9 cellular contexts compared by ENCODE assay signal in the genomic region with DNA sequence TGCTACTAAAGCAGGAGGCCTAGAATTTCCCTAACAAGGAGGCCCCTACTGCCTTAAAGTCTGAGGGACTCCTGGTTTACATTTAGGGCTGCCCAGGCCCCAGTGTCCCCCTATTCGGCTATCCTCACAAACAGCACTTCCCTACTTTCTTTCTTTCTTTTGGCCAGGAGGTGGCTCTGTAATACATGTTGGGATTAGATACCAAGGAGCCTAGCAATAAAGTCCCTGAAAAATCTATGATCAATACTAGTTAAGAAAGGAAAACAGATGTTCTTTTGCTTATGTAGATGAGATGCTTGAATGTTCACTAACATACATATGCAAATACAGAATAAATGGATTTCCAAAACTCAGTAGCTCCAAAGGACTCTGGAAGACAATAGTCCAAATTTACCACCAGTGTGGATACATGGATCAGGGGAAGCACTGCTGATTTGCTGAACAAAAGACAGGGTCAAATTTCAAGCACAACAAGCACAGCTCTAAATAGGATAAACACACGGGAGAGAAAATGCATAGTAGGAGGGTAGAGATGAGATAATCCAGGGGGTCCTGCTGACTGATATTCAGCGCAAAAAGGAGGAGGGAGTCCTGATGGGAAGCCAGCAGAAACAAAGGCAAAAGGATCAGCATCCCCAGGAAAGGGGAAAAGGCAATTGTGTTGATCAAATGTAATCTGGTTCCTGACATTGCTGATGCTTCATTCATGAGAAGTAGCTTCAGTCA.
DNase-seq lines count a peak whose midpoint lies in the region; ATAC-seq and TF ChIP-seq lines count a peak whose summit lies in the region.
"Had no signal": no experiment of that assay in that cellular context is flagged by ENCODE, and none has a peak within 500 bp of the region (broad histone marks: within the 10 kb centered on the region; RNA-seq: fewer than 3 reads in every experiment).

No MANE protein-coding gene starts in this region.

- ATAC-seq in sciatic nerve (no peak), GM21367 (IDR thresholded peaks at IDR 0.05; ENCODE audit: unreplicated experiment) (no peak), HG02642 (IDR thresholded peaks at IDR 0.05; ENCODE audit: poor library complexity, unreplicated experiment) (no peak)

- intact Hi-C loops in sciatic nerve (cut with DNase I): no loop called here

- peak; percentile 97 for DNase-seq in NCI-H82 treated with DMSO at 0.1 percent for 48 hours (lab: John Stamatoyannopoulos, UW; ENCODE audit: unreplicated experiment)
- peak; percentile 28 for DNase-seq in fibroblast of gingiva (ENCODE audit: low read depth)
- DNase-seq in renal cortical epithelial cell (ENCODE audit: low read depth): peak; percentile 15
- no peak for DNase-seq in sciatic nerve (ENCODE audit: low spot score)
- DNase-seq in effector CD4-positive, alpha-beta T cell: no peak
- DNase-seq: activated effector memory CD4-positive, alpha-beta T cell treated with anti-CD3 and anti-CD28 coated beads, Interleukin-2, amount 50 U/mL, for 16 hours had no signal

- no peaks in the 10 kb centered on the region for H3K9me3 ChIP-seq in HEK293 (ENCODE audit: control insufficient read depth, insufficient read depth, low read depth, low read length)

- H3K27ac ChIP-seq in HEK293 (ENCODE audit: extremely low read depth, low read depth, low read length): no peak overlapping the region

- H3K36me3 ChIP-seq in HEK293 (ENCODE audit: control insufficient read depth in 2 of 2, insufficient read depth in 1 of 2, low read length in 2 of 2): no peaks in the 10 kb centered on the region

- POLR2A ChIA-PET in HEK293 (lab: Yijun Ruan, JAX): no interaction called here

- no peaks in the 10 kb centered on the region for H3K4me1 ChIP-seq in HEK293 (ENCODE audit: control insufficient read depth, insufficient read depth, low read length)

- no peak overlapping the region for H3K4me3 ChIP-seq in HEK293 (ENCODE audit: low read depth, low read length)

- CTCF ChIA-PET in HEK293 (lab: Yijun Ruan, JAX): interaction anchor here (0.7 to 0.9 kb wide), 3 partner anchors 93 to 1515 kb away, joined by 3 read pairs; no protein-coding TSS in a partner anchor

- no peak for TF ChIP-seq CTCF in HEK293 (tag by site-specific recombination; IDR thresholded peaks at IDR 0.05)

TF ChIP-seq in HEK293, 187 proteins besides CTCF, POLR2A, EP300 and RAD21:
- no peak for TF ChIP-seq ZNF19 (tag by site-specific recombination; IDR thresholded peaks at IDR 0.05; ENCODE audit: low read depth)
- TF ChIP-seq HOXC10 (CRISPR knock-in tag; IDR thresholded peaks at IDR 0.05): no peak
- TF ChIP-seq ZNF2 (tag by site-specific recombination; IDR thresholded peaks at IDR 0.05): peak; percentile 23; the same call in 1 of the 2 replicates
- TF ChIP-seq ZBTB11 (tag by site-specific recombination; conservative IDR thresholded peaks at IDR 0.05; ENCODE audit: low read depth): no peak
- no peak for TF ChIP-seq ZNF549 (tag by site-specific recombination; IDR thresholded peaks at IDR 0.05)
- no peak for TF ChIP-seq ZNF311 (tag by site-specific recombination; IDR thresholded peaks at IDR 0.05; ENCODE audit: borderline replicate concordance)
- TF ChIP-seq ZNF654 (tag by site-specific recombination; IDR thresholded peaks at IDR 0.05; ENCODE audit: low read depth): peak; percentile 25
- no peak for TF ChIP-seq ZNF529 (tag by site-specific recombination; IDR thresholded peaks at IDR 0.05; ENCODE audit: insufficient replicate concordance)
- TF ChIP-seq ZNF423 (tag by site-specific recombination; IDR thresholded peaks at IDR 0.05): no peak

Comparison
In these comparisons a context has a peak if more than half of its experiments do, and no peak if none do; other contexts are left out.
1. DNase-seq: peak in NCI-H82 treated with DMSO at 0.1 percent for 48 hours (single experiment), fibroblast of gingiva (single experiment) and renal cortical epithelial cell (single experiment); none in sciatic nerve (single experiment) and effector CD4-positive, alpha-beta T cell (single experiment).